Comparison of ENCODE assay signal across 20 cellular contexts in the genomic region with DNA sequence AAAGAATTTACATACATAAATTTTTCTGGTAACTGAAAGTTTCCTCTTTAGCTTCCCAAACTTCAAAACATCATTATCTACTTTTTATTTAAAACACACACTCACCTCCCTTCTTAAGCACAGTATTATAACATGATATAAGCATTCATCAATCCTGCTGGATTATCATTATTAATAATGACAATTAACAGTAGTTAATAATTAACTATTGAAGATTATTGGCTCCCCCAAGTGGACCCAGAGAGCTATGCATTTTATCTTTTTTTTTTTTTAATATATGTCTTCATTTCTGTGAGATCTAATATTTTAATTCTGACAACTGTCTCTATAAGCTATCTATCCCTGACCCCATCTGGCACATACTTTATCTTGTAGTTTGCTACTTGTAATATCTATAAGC.
DNase-seq lines count a peak whose midpoint lies in the region; FAIRE-seq and TF ChIP-seq lines count a peak whose summit lies in the region.
"Had no signal": no experiment of that assay in that cellular context is flagged by ENCODE, and none has a peak within 500 bp of the region (broad histone marks: within the 10 kb centered on the region; RNA-seq: fewer than 3 reads in every experiment).

No MANE protein-coding gene starts in this region.

- H3K36me3 Mint-ChIP-seq in osteocyte (ENCODE audit: unreplicated experiment), result no peaks in the 10 kb centered on the region

- H3K27ac ChIP-seq in Karpas-422 (ENCODE audit: low read length), result no peak overlapping the region
- no peak overlapping the region for H3K27ac ChIP-seq in mammary epithelial cell (ENCODE audit: insufficient read depth, low read depth, low read length)
- H3K27ac ChIP-seq in colonic mucosa, result no peak overlapping the region
- H3K27ac ChIP-seq: BLaER1 treated with 17β-estradiol and CSF1 and Interleukin-3, amounts not matched to agents 10 nM and 100 nM; gastroesophageal sphincter; left lung had no signal

- H3K4me2 ChIP-seq in Karpas-422 (ENCODE audit: low read depth, low read length, poor library complexity, severe bottlenecking) (no peak overlapping the region), mammary epithelial cell (ENCODE audit: insufficient read depth, low read depth, low read length) (no peak overlapping the region)
- H3K4me2 ChIP-seq: BLaER1 treated with 17β-estradiol and CSF1 and Interleukin-3, amounts not matched to agents 10 nM and 100 nM had no signal

- H3K4me1 Mint-ChIP-seq in osteocyte (ENCODE audit: unreplicated experiment), result no peaks in the 10 kb centered on the region

- in situ Hi-C loops in mammary epithelial cell (cut with MboI; ENCODE audit: low sequenced_read_pairs in 2 of 2), result loop anchor here in 1 of 2 donors (25.0 kb wide), 1 partner anchor 660 kb away; no protein-coding TSS in a partner anchor

- BruUV-seq in mammary epithelial cell (replicated peaks; lab: Mats Ljungman, UMichigan), result no TSS peak

- CTCF ChIA-PET in mammary epithelial cell (lab: Charles Lee; ENCODE audit: low non-redundant PET), result interaction anchor here (0.6 to 1.6 kb wide), 3 partner anchors 378 to 1317 kb away, joined by 3 to 10 read pairs (median 5); no protein-coding TSS in a partner anchor

- H3K9me3 ChIP-seq in Karpas-422 (ENCODE audit: low read length) (no peaks in the 10 kb centered on the region), mammary epithelial cell (replicated peaks; ENCODE audit: insufficient read depth, low read length) (no peaks in the 10 kb centered on the region), colonic mucosa (no peaks in the 10 kb centered on the region)
- H3K9me3 ChIP-seq: BLaER1 treated with 17β-estradiol and CSF1 and Interleukin-3, amounts not matched to agents 10 nM and 100 nM; gastroesophageal sphincter; left lung had no signal

- H3K79me2 ChIP-seq in Karpas-422 (ENCODE audit: low read length) (no peaks in the 10 kb centered on the region), mammary epithelial cell (ENCODE audit: insufficient read depth, low read length) (no peaks in the 10 kb centered on the region)

- intact Hi-C loops in mammary epithelial cell (cut with micrococcal nuclease), result no loop called here
- intact Hi-C loops in colonic mucosa (cut with DNase I), result no loop called here

- no peaks in the 10 kb centered on the region for H3K9me2 ChIP-seq in Karpas-422 (replicated peaks; ENCODE audit: insufficient read depth, low read length)

- TF ChIP-seq CTCF in D721Med (IDR thresholded peaks at IDR 0.05; ENCODE audit: insufficient read depth, missing control alignments) (peak; percentile 32), mammary epithelial cell (conservative IDR thresholded peaks at IDR 0.05 in 1 of 2, IDR thresholded peaks at IDR 0.05 in 1 of 2; ENCODE audit: extremely low read depth in 1 of 2, insufficient read depth in 1 of 2, low read depth in 1 of 2, low read length in 2 of 2) (peak; percentile 18 to 32), osteocyte (IDR thresholded peaks at IDR 0.05) (peak; percentile 25), colonic mucosa (IDR thresholded peaks at IDR 0.05) (no peak)

- no peak overlapping the region for H2AFZ ChIP-seq in Karpas-422 (ENCODE audit: low read length)
- no peak overlapping the region for H2AFZ ChIP-seq in mammary epithelial cell (ENCODE audit: low read depth, low read length)

- no peaks in the 10 kb centered on the region for H3K27me3 Mint-ChIP-seq in osteocyte (ENCODE audit: unreplicated experiment)

- H3K27me3 ChIP-seq in Karpas-422 (ENCODE audit: low read length) (no peaks in the 10 kb centered on the region), mammary epithelial cell (ENCODE audit: insufficient read depth, low read length) (no peaks in the 10 kb centered on the region), colonic mucosa (no peaks in the 10 kb centered on the region)
- H3K27me3 ChIP-seq: BLaER1 treated with 17β-estradiol and CSF1 and Interleukin-3, amounts not matched to agents 10 nM and 100 nM; gastroesophageal sphincter; left lung had no signal

- H3K4me1 ChIP-seq in Karpas-422 (ENCODE audit: low read length), result no peaks in the 10 kb centered on the region
- no peaks in the 10 kb centered on the region for H3K4me1 ChIP-seq in mammary epithelial cell (ENCODE audit: insufficient read depth, low read length)
- H3K4me1 ChIP-seq in colonic mucosa, result no peaks in the 10 kb centered on the region

- H3K36me3 ChIP-seq in Karpas-422 (ENCODE audit: insufficient read depth, low read length) (no peaks in the 10 kb centered on the region), mammary epithelial cell (ENCODE audit: insufficient read depth, low read length) (no peaks in the 10 kb centered on the region), colonic mucosa (no peaks in the 10 kb centered on the region)
- H3K36me3 ChIP-seq: BLaER1 treated with 17β-estradiol and CSF1 and Interleukin-3, amounts not matched to agents 10 nM and 100 nM; gastroesophageal sphincter; left lung had no signal

- no peak for FAIRE-seq in D721Med (lab: Jason Lieb, UNC)
- FAIRE-seq in GM12891 (lab: Jason Lieb, UNC), result no peak

- DNase-seq in D721Med (ENCODE audit: insufficient read length, low spot score) (no peak), Karpas-422 (peak; percentile 49), mammary epithelial cell (no peak), osteocyte (ENCODE audit: extremely low spot score, unreplicated experiment) (no peak), GM12891 (ENCODE audit: insufficient read length, low spot score) (no peak), colonic mucosa (no peak)
- no peak for DNase-seq in activated CD4-positive, alpha-beta T cell treated with anti-CD3 and anti-CD28 coated beads, Interleukin-2, amount 50 U/mL, for 4 hours
- DNase-seq: activated CD4-positive, alpha-beta T cell treated with anti-CD3 and anti-CD28 coated beads for 4 hours; activated CD8-positive, alpha-beta memory T cell treated with anti-CD3 and anti-CD28 coated beads, Interleukin-2, amount 50 U/mL, for 4 hours; activated naive CD4-positive, alpha-beta T cell; aorta; left lung; NCI-H1930; NCI-H510A; occipital lobe; stimulated activated CD4-positive, alpha-beta T cell treated with anti-CD3 and anti-CD28 coated beads, Interleukin-2, amount 100 ng/mL, for 48 hours; substantia nigra; T1000 had no signal

- H3K9me3 Mint-ChIP-seq in osteocyte (ENCODE audit: unreplicated experiment), result no peaks in the 10 kb centered on the region

- dilution Hi-C loops in mammary epithelial cell (cut with HindIII; ENCODE audit: low sequenced_read_pairs), result loop anchor here (25.0 kb wide), 1 partner anchor 460 kb away; no protein-coding TSS in a partner anchor

- TF ChIP-seq POLR2A in GM12891 (IDR thresholded peaks at IDR 0.05; ENCODE audit: low read depth, low read length), result no peak

- no peak overlapping the region for H3K9ac ChIP-seq in Karpas-422 (ENCODE audit: low read length)
- H3K9ac ChIP-seq in mammary epithelial cell (ENCODE audit: insufficient read depth, low read length), result no peak overlapping the region
- no peak overlapping the region for H3K9ac ChIP-seq in colonic mucosa (ENCODE audit: low read depth in 2 of 2, low read length in 2 of 2)
- H3K9ac ChIP-seq: BLaER1 treated with 17β-estradiol and CSF1 and Interleukin-3, amounts not matched to agents 10 nM and 100 nM had no signal

- H3K4me3 ChIP-seq in Karpas-422 (ENCODE audit: low read length), result no peak overlapping the region
- no peak overlapping the region for H3K4me3 ChIP-seq in mammary epithelial cell (replicated peaks in 1 of 3; ENCODE audit: insufficient read depth in 1 of 3, low read depth in 2 of 3, low read length in 3 of 3)
- H3K4me3 ChIP-seq in colonic mucosa, result no peak overlapping the region
- H3K4me3 ChIP-seq: BLaER1 treated with 17β-estradiol and CSF1 and Interleukin-3, amounts not matched to agents 10 nM and 100 nM; gastroesophageal sphincter; left lung had no signal

- H4K20me1 ChIP-seq in Karpas-422 (ENCODE audit: insufficient read depth, low read depth, low read length) (no peaks in the 10 kb centered on the region), mammary epithelial cell (ENCODE audit: insufficient read depth, low read length) (no peaks in the 10 kb centered on the region)
- H4K20me1 ChIP-seq: BLaER1 treated with 17β-estradiol and CSF1 and Interleukin-3, amounts not matched to agents 10 nM and 100 nM had no signal

- H3K4me3 Mint-ChIP-seq in osteocyte (ENCODE audit: unreplicated experiment), result no peak overlapping the region

- no peak overlapping the region for H3K27ac Mint-ChIP-seq in osteocyte (ENCODE audit: unreplicated experiment)

TF ChIP-seq in GM12891, 5 proteins besides CTCF, POLR2A, EP300 and RAD21:
- TF ChIP-seq POU2F2 (IDR thresholded peaks at IDR 0.05; ENCODE audit: low read depth, low read length) (no peak), POLR2AphosphoS5 (IDR thresholded peaks at IDR 0.05; ENCODE audit: low read depth, low read length) (no peak), SPI1 (IDR thresholded peaks at IDR 0.05; ENCODE audit: low read depth, low read length) (no peak), TAF1 (IDR thresholded peaks at IDR 0.05; ENCODE audit: low read depth, low read length) (no peak), PAX5 (IDR thresholded peaks at IDR 0.05; ENCODE audit: insufficient read depth, low read length, severe bottlenecking) (no peak)
